Comparison of ENCODE assay signal across 1 cellular context in the genomic region with DNA sequence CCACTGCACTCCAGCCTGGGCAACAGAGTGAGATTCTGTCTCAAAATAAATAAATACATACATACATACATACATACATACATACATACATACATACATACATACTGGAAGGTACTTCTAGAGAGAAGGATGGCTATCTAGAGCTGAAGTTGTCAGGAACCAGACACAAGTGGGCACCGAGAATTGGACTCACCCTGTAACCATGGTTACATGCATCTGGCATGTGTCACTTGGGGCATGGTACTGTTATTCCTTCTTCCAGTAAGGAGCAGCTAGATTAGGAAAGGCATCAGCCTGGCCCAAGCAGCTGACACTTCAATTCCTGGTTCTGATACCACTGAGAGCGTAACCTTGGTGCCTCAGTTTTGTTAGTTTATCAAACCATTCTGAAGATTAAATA.
TF ChIP-seq lines count a peak whose summit lies in the region.

No MANE protein-coding gene starts in this region.

TF ChIP-seq in H1, 55 proteins besides CTCF, POLR2A, EP300 and RAD21:
- TF ChIP-seq BACH1 (IDR thresholded peaks at IDR 0.05; ENCODE audit: low read length): no peak
- no peak for TF ChIP-seq HDAC2 (IDR thresholded peaks at IDR 0.05; ENCODE audit: borderline replicate concordance in 1 of 2, low read depth in 2 of 2, low read length in 2 of 2)
- no peak for TF ChIP-seq MAFK (IDR thresholded peaks at IDR 0.05; ENCODE audit: low read depth, low read length)
- no peak for TF ChIP-seq TBP (IDR thresholded peaks at IDR 0.05; ENCODE audit: low read depth, low read length)
- no peak for TF ChIP-seq FOSL1 (IDR thresholded peaks at IDR 0.05; ENCODE audit: insufficient read depth, low read depth, low read length)
- TF ChIP-seq JUND (IDR thresholded peaks at IDR 0.05; ENCODE audit: low read length): no peak
- TF ChIP-seq CHD1 (IDR thresholded peaks at IDR 0.05; ENCODE audit: low read depth, low read length): no peak
- TF ChIP-seq, protein P1, sequence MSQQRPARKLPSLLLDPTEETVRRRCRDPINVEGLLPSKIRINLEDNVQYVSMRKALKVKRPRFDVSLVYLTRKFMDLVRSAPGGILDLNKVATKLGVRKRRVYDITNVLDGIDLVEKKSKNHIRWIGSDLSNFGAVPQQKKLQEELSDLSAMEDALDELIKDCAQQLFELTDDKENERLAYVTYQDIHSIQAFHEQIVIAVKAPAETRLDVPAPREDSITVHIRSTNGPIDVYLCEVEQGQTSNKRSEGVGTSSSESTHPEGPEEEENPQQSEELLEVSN (IDR thresholded peaks at IDR 0.05): no peak
- no peak for TF ChIP-seq SIRT6 (IDR thresholded peaks at IDR 0.05; ENCODE audit: low read length)
- no peak for TF ChIP-seq KDM1A (IDR thresholded peaks at IDR 0.05; ENCODE audit: borderline replicate concordance, low read length)
- TF ChIP-seq NRF1 (IDR thresholded peaks at IDR 0.05; ENCODE audit: low read depth, low read length): no peak
- TF ChIP-seq CTBP2 (IDR thresholded peaks at IDR 0.05; ENCODE audit: borderline replicate concordance, insufficient read depth, insufficient read length, low read length): no peak
- TF ChIP-seq TEAD4 (IDR thresholded peaks at IDR 0.05; ENCODE audit: low read depth, low read length): no peak
- no peak for TF ChIP-seq SP2 (IDR thresholded peaks at IDR 0.05; ENCODE audit: low read length)
- no peak for TF ChIP-seq RBBP5 (IDR thresholded peaks at IDR 0.05; ENCODE audit: borderline replicate concordance, low read depth, low read length)
- no peak for TF ChIP-seq RNF2 (IDR thresholded peaks at IDR 0.05; ENCODE audit: borderline replicate concordance, low read depth, low read length, missing control alignments, poor library complexity, severe bottlenecking)
- no peak for TF ChIP-seq CEBPB (IDR thresholded peaks at IDR 0.05; ENCODE audit: low read depth, low read length)
- TF ChIP-seq, protein P2, sequence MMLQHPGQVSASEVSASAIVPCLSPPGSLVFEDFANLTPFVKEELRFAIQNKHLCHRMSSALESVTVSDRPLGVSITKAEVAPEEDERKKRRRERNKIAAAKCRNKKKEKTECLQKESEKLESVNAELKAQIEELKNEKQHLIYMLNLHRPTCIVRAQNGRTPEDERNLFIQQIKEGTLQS (IDR thresholded peaks at IDR 0.05; ENCODE audit: insufficient read depth, low read depth, low read length): no peak
- TF ChIP-seq ZNF274 (IDR thresholded peaks at IDR 0.05; ENCODE audit: borderline replicate concordance, extremely low read depth, low read length): no peak
- TF ChIP-seq EGR1 (IDR thresholded peaks at IDR 0.05; ENCODE audit: borderline replicate concordance, low read depth, low read length): no peak
